ENCODE assay signal across 1 cellular context in the genomic region with DNA sequence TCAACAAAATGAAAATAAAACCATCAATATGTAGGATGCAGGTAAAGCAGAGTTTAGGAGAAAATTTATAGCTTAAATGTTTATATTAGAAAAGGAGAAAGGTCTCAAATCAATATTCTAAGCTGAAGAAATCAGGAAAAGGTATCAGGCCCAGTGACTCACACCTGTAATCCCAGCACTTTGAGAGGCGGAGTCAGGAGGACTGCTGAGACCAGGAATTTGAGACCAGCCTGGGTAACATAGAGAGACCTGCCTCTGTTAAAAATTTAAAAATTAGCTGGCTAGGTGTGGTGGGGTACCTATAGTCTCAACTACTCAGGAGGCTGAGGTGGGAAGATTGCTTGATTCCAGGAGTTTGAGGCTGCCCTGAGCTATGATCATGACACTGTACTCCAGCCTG.
TF ChIP-seq lines count a peak whose summit lies in the region.

No MANE protein-coding gene starts in this region.

TF ChIP-seq in HCT116, 20 proteins besides CTCF, POLR2A, EP300 and RAD21 (continued from another document):
- TF ChIP-seq EZH2 (IDR thresholded peaks at IDR 0.05): no peak
- no peak for TF ChIP-seq POLR2AphosphoS5 (IDR thresholded peaks at IDR 0.05; ENCODE audit: low read depth, low read length)
- TF ChIP-seq SP1 (IDR thresholded peaks at IDR 0.05; ENCODE audit: low read depth): no peak
- TF ChIP-seq FOSL1 (IDR thresholded peaks at IDR 0.05; ENCODE audit: low read depth): no peak
- no peak for TF ChIP-seq EGR1 (IDR thresholded peaks at IDR 0.05; ENCODE audit: low read depth)
- TF ChIP-seq, protein P1, sequence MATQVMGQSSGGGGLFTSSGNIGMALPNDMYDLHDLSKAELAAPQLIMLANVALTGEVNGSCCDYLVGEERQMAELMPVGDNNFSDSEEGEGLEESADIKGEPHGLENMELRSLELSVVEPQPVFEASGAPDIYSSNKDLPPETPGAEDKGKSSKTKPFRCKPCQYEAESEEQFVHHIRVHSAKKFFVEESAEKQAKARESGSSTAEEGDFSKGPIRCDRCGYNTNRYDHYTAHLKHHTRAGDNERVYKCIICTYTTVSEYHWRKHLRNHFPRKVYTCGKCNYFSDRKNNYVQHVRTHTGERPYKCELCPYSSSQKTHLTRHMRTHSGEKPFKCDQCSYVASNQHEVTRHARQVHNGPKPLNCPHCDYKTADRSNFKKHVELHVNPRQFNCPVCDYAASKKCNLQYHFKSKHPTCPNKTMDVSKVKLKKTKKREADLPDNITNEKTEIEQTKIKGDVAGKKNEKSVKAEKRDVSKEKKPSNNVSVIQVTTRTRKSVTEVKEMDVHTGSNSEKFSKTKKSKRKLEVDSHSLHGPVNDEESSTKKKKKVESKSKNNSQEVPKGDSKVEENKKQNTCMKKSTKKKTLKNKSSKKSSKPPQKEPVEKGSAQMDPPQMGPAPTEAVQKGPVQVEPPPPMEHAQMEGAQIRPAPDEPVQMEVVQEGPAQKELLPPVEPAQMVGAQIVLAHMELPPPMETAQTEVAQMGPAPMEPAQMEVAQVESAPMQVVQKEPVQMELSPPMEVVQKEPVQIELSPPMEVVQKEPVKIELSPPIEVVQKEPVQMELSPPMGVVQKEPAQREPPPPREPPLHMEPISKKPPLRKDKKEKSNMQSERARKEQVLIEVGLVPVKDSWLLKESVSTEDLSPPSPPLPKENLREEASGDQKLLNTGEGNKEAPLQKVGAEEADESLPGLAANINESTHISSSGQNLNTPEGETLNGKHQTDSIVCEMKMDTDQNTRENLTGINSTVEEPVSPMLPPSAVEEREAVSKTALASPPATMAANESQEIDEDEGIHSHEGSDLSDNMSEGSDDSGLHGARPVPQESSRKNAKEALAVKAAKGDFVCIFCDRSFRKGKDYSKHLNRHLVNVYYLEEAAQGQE (IDR thresholded peaks at IDR 0.05; ENCODE audit: low read depth): no peak
- TF ChIP-seq, protein P2, sequence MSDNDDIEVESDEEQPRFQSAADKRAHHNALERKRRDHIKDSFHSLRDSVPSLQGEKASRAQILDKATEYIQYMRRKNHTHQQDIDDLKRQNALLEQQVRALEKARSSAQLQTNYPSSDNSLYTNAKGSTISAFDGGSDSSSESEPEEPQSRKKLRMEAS (IDR thresholded peaks at IDR 0.05): no peak
- TF ChIP-seq SRF (IDR thresholded peaks at IDR 0.05; ENCODE audit: low read depth): no peak
- no peak for TF ChIP-seq CEBPB (IDR thresholded peaks at IDR 0.05; ENCODE audit: low read depth)
- TF ChIP-seq ZNF274 (IDR thresholded peaks at IDR 0.05; ENCODE audit: low read depth, low read length): no peak
- no peak for TF ChIP-seq SIN3A (IDR thresholded peaks at IDR 0.05; ENCODE audit: low read depth)
- TF ChIP-seq, protein P3, sequence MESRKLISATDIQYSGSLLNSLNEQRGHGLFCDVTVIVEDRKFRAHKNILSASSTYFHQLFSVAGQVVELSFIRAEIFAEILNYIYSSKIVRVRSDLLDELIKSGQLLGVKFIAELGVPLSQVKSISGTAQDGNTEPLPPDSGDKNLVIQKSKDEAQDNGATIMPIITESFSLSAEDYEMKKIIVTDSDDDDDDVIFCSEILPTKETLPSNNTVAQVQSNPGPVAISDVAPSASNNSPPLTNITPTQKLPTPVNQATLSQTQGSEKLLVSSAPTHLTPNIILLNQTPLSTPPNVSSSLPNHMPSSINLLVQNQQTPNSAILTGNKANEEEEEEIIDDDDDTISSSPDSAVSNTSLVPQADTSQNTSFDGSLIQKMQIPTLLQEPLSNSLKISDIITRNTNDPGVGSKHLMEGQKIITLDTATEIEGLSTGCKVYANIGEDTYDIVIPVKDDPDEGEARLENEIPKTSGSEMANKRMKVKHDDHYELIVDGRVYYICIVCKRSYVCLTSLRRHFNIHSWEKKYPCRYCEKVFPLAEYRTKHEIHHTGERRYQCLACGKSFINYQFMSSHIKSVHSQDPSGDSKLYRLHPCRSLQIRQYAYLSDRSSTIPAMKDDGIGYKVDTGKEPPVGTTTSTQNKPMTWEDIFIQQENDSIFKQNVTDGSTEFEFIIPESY (IDR thresholded peaks at IDR 0.05; ENCODE audit: extremely low read depth, insufficient replicate concordance, low read length): no peak
- no peak for TF ChIP-seq JUND (IDR thresholded peaks at IDR 0.05)
- TF ChIP-seq EZH2phosphoT487 (IDR thresholded peaks at IDR 0.05; ENCODE audit: borderline replicate concordance): no peak
- TF ChIP-seq, protein P4, sequence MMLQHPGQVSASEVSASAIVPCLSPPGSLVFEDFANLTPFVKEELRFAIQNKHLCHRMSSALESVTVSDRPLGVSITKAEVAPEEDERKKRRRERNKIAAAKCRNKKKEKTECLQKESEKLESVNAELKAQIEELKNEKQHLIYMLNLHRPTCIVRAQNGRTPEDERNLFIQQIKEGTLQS (IDR thresholded peaks at IDR 0.05): no peak
- TF ChIP-seq CBX3 (IDR thresholded peaks at IDR 0.05; ENCODE audit: low read depth): no peak
